In genomic region chr1:17122449-17123194, GRCh38 we compare ENCODE assay signal across 1 cellular context.
TF ChIP-seq lines count a peak whose summit lies in the region.

No MANE protein-coding gene starts in this region.

TF ChIP-seq in WTC11, 78 proteins besides CTCF, POLR2A, EP300 and RAD21 (continued from another document):
- TF ChIP-seq, protein P1, sequence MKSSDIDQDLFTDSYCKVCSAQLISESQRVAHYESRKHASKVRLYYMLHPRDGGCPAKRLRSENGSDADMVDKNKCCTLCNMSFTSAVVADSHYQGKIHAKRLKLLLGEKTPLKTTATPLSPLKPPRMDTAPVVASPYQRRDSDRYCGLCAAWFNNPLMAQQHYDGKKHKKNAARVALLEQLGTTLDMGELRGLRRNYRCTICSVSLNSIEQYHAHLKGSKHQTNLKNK (CRISPR knock-in tag; IDR thresholded peaks at IDR 0.05): no peak
- TF ChIP-seq OVOL2 (CRISPR knock-in tag; IDR thresholded peaks at IDR 0.05; ENCODE audit: borderline replicate concordance) (no peak), GABPB1 (CRISPR knock-in tag; IDR thresholded peaks at IDR 0.05) (no peak), ZNF138 (CRISPR knock-in tag; conservative IDR thresholded peaks at IDR 0.05) (no peak), CREM (CRISPR knock-in tag; IDR thresholded peaks at IDR 0.05) (no peak), TEAD1 (CRISPR knock-in tag; IDR thresholded peaks at IDR 0.05) (no peak), TCF7 (CRISPR knock-in tag; IDR thresholded peaks at IDR 0.05; ENCODE audit: low read depth) (no peak), EMX1 (CRISPR knock-in tag; IDR thresholded peaks at IDR 0.05) (no peak), KAT7 (CRISPR knock-in tag; IDR thresholded peaks at IDR 0.05; ENCODE audit: borderline replicate concordance) (no peak)
- TF ChIP-seq, protein P2, sequence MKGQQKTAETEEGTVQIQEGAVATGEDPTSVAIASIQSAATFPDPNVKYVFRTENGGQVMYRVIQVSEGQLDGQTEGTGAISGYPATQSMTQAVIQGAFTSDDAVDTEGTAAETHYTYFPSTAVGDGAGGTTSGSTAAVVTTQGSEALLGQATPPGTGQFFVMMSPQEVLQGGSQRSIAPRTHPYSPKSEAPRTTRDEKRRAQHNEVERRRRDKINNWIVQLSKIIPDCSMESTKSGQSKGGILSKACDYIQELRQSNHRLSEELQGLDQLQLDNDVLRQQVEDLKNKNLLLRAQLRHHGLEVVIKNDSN (CRISPR knock-in tag; IDR thresholded peaks at IDR 0.05): no peak
- TF ChIP-seq, protein P3, sequence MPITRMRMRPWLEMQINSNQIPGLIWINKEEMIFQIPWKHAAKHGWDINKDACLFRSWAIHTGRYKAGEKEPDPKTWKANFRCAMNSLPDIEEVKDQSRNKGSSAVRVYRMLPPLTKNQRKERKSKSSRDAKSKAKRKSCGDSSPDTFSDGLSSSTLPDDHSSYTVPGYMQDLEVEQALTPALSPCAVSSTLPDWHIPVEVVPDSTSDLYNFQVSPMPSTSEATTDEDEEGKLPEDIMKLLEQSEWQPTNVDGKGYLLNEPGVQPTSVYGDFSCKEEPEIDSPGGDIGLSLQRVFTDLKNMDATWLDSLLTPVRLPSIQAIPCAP (CRISPR knock-in tag; IDR thresholded peaks at IDR 0.05): no peak
TF ChIP-seq in WTC11: peak in this region for 0.
